ENCODE assay signal across 8 cellular contexts in genomic region chr1:26164036-26164927, GRCh38. TPM values are rescaled to one million over a fixed set of nuclear protein-coding genes. Genes with fewer than 3 reads are reported as not detected.
DNase-seq lines count a peak whose midpoint lies in the region; ATAC-seq and TF ChIP-seq lines count a peak whose summit lies in the region.
"Had no signal": no experiment of that assay in that cellular context is flagged by ENCODE, and none has a peak within 500 bp of the region (broad histone marks: within the 10 kb centered on the region; RNA-seq: fewer than 3 reads in every experiment).

No MANE protein-coding gene starts in this region.

- H3K36me3 ChIP-seq in body of pancreas (replicated peaks in 1 of 2; ENCODE audit: insufficient read depth in 1 of 2, low read depth in 2 of 2) = no peaks in the 10 kb centered on the region

- peaks cover 30% of the 10 kb centered on the region for H3K4me1 ChIP-seq in body of pancreas

- peak overlapping the region; percentile 39 to 70 (median 39) for H3K4me3 Mint-ChIP-seq in T-cell

- DNase-seq in GM20000 (ENCODE audit: low spot score) (peak; percentile 88), T-cell (peak in 28 of 34 experiments; percentile 10 to 67 (median 41)), body of pancreas (peak; percentile 30 to 62 (median 50)), islet precursor cell (peak; percentile 82), NCI-H128 (lab: John Stamatoyannopoulos, UW; ENCODE audit: unreplicated experiment) (no peak)
- peak; percentile 32 to 61 for DNase-seq in stimulated activated CD4-positive, alpha-beta T cell treated with anti-CD3 and anti-CD28 coated beads, Interleukin-1b, Interleukin-23, amount 100 ng/mL, for 4 hours (ENCODE audit: low read depth in 2 of 2)

- peaks cover 11 to 23% (median 19%) of the 10 kb centered on the region in 3 donors for H3K4me1 Mint-ChIP-seq in T-cell

- WGBS in body of pancreas, 2 donors = 14 to 45% methylated on average over 15 to 57 of the region's 73 CpGs

- intact Hi-C loops in body of pancreas (cut with DNase I) = loop anchor here (5.0 kb wide), 1 partner anchor 62 kb away; no protein-coding TSS in a partner anchor

- no peak overlapping the region for H3K4me3 ChIP-seq in body of pancreas

- ATAC-seq in T-cell (replicated peaks in 1 of 4) (peak; percentile 72 to 83 (median 72)), body of pancreas (peak; percentile 58), GM18870 (IDR thresholded peaks at IDR 0.05; ENCODE audit: unreplicated experiment) (no peak)

- no peaks in the 10 kb centered on the region for H3K36me3 Mint-ChIP-seq in T-cell

- H3K27me3 Mint-ChIP-seq in T-cell = peaks cover 9 to 27% of the 10 kb centered on the region in 2 donors

- no peaks in the 10 kb centered on the region for H3K9me3 ChIP-seq in body of pancreas

- TF ChIP-seq POLR2A in body of pancreas (IDR thresholded peaks at IDR 0.05) = no peak

- TF ChIP-seq CTCF in GM20000 (IDR thresholded peaks at IDR 0.05; ENCODE audit: extremely low read depth, missing control alignments) (peak; percentile 75), body of pancreas (IDR thresholded peaks at IDR 0.05) (peak in 6 of 7 experiments; percentile 24 to 83 (median 75))

- POLR2A ChIA-PET in T-cell (lab: Charles Lee) = no interaction called here

- H3K27ac ChIP-seq in body of pancreas = peak overlapping the region in 1 of 4 donors; percentile 21

- CTCF ChIA-PET in T-cell (lab: Charles Lee) = interaction anchor here (0.6 to 1.0 kb wide), 2 partner anchors 69 to 242 kb away, joined by 3 to 4 read pairs; no protein-coding TSS in a partner anchor

- no peaks in the 10 kb centered on the region for H3K27me3 ChIP-seq in body of pancreas

- no peak overlapping the region for H3K27ac Mint-ChIP-seq in T-cell

- H3K9me3 Mint-ChIP-seq in T-cell = no peaks in the 10 kb centered on the region

RNA-seq across cellular contexts. Expression of gene C1orf232, which starts 4.5 kb away (rescaled TPM):
- not detected for total RNA-seq in T-cell
- total RNA-seq in body of pancreas = not detected
- total RNA-seq: dermis microvascular lymphatic vessel endothelial cell had no signal

RNA-seq across cellular contexts. Expression of gene FAM110D, which starts 5.4 kb away (rescaled TPM):
- total RNA-seq in T-cell (under 1 TPM in 1 of 5 donors, not detected in 4; 0.09 TPM), body of pancreas (1 to 10 TPM; 3.1 to 4.6 TPM)

RNA-seq across cellular contexts. Expression of gene ZNF593, which starts 5.4 kb away (rescaled TPM):
- total RNA-seq in T-cell (10 to 100 TPM in 3 of 5 donors, 1 to 10 TPM in 2; 8.5 to 17.7 (median 17.1) TPM), body of pancreas (10 to 100 TPM; 25.2 to 33.0 TPM)

RNA-seq across cellular contexts. Expression of gene ZNF593OS, which starts 7.3 kb away (rescaled TPM):
- total RNA-seq in T-cell = not detected
- not detected for total RNA-seq in body of pancreas
- total RNA-seq: dermis microvascular lymphatic vessel endothelial cell had no signal

RNA-seq across cellular contexts. Expression of gene CNKSR1, which starts 13.0 kb away (rescaled TPM):
- total RNA-seq in T-cell (1 to 10 TPM; 2.9 to 6.8 (median 3.6) TPM), body of pancreas (10 to 100 TPM; 30.0 to 47.7 TPM)
- total RNA-seq: dermis microvascular lymphatic vessel endothelial cell had no signal
